ENCODE assay signal across 25 cellular contexts in the genomic region with DNA sequence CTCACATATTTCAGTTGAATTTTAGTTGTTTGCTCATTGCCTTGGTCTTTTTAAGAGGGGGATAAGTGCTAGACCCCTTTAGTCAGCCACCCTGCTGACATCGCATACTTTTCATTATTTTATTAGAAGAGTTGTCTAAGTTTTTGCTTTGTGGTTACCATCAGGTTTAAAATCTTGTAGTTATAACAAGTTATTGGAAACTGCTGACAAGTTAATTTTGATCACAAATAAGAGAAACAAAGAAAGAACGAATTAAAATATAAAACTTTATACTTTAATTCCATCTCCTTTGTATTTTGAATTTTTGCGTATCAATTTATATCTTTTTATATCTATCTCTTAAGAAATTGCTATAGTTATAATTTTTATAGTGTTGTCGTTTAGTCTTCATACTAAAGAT.
A peak's percentile ranks its signal among the peaks of the same experiment; 100 is the strongest.
DNase-seq lines count a peak whose midpoint lies in the region; ATAC-seq, FAIRE-seq and TF ChIP-seq lines count a peak whose summit lies in the region.
"Had no signal": no experiment of that assay in that cellular context is flagged by ENCODE, and none has a peak within 500 bp of the region (broad histone marks: within the 10 kb centered on the region; RNA-seq: fewer than 3 reads in every experiment).

No MANE protein-coding gene starts in this region.

- TF ChIP-seq POLR2A in IMR-90 (IDR thresholded peaks at IDR 0.05; ENCODE audit: low read depth, low read length): no peak

- ATAC-seq in IMR-90 (ENCODE audit: low read depth): no peak
- no peak for ATAC-seq in activated naive CD8-positive, alpha-beta T cell treated with anti-CD3 and anti-CD28 coated beads, Interleukin-2, amount 50 U/mL, for 24 hours
- ATAC-seq in HG03460 (IDR thresholded peaks at IDR 0.05; ENCODE audit: unreplicated experiment): no peak

- no peak overlapping the region for H4K8ac ChIP-seq in IMR-90 (ENCODE audit: low read depth in 2 of 2, low read length in 2 of 2)

- H3K27me3 ChIP-seq in IMR-90 (ENCODE audit: control insufficient read depth, insufficient read depth, low read length) (no peaks in the 10 kb centered on the region), neural progenitor cell (no peaks in the 10 kb centered on the region)
- H3K27me3 ChIP-seq: BE2C had no signal

- no CpG with 5 or more reads among the region's 4 CpGs for WGBS in IMR-90 (ENCODE audit: extremely low coverage in 2 of 2, insufficient read length in 1 of 2), 2 experiments

- no peak overlapping the region for H2AK5ac ChIP-seq in IMR-90 (ENCODE audit: low read depth, low read length)

- H3K9me3 ChIP-seq in IMR-90 (ENCODE audit: control insufficient read depth, insufficient read depth, low read length) (peaks cover 8% of the 10 kb centered on the region), neural progenitor cell (ENCODE audit: low read depth) (no peaks in the 10 kb centered on the region)
- H3K9me3 ChIP-seq: BE2C had no signal

- H2BK15ac ChIP-seq in IMR-90 (ENCODE audit: low read depth, low read length): no peak overlapping the region

- H3K4me2 ChIP-seq in IMR-90 (ENCODE audit: low read depth, low read length) (no peak overlapping the region), neural progenitor cell (peak overlapping the region; percentile 49)
- H3K4me2 ChIP-seq: KMS-11 had no signal

- POLR2A ChIA-PET in IMR-90 (lab: Charles Lee; ENCODE audit: unreplicated experiment): no interaction called here

- DNase-seq in IMR-90 (no peak), neural progenitor cell (ENCODE audit: low spot score) (no peak), NK-92 (lab: John Stamatoyannopoulos, UW; ENCODE audit: unreplicated experiment) (no peak), NCI-H510A treated with DMSO at 0.1 percent for 48 hours (lab: John Stamatoyannopoulos, UW) (no peak)
- no peak for DNase-seq in activated naive CD8-positive, alpha-beta T cell treated with anti-CD3 and anti-CD28 coated beads, Interleukin-2, amount 50 U/mL, for 24 hours
- DNase-seq: ACHN; CD8-positive, alpha-beta memory T cell; DMS 273 treated with DMSO at 0.1 percent for 48 hours; DMS79; EL; GDM1; H9; MM.1S; NCI-H2029; NCI-H446 treated with DMSO at 0.1 percent for 48 hours; NCI-H526 treated with DMSO at 0.1 percent for 48 hours; Right ventricle myocardium superior; RPMI8226 had no signal

- peaks cover 14% of the 10 kb centered on the region for H3K4me1 Mint-ChIP-seq in neural progenitor cell
- no peaks in the 10 kb centered on the region for H3K4me1 Mint-ChIP-seq in activated naive CD8-positive, alpha-beta T cell treated with anti-CD3 and anti-CD28 coated beads, Interleukin-2, amount 50 U/mL, for 24 hours
- H3K4me1 Mint-ChIP-seq: CD14-positive monocyte; CD8-positive, alpha-beta memory T cell had no signal

- H3K4me1 ChIP-seq in IMR-90 (ENCODE audit: control insufficient read depth, insufficient read depth, low read length): no peaks in the 10 kb centered on the region
- peaks cover 14% of the 10 kb centered on the region for H3K4me1 ChIP-seq in neural progenitor cell
- H3K4me1 ChIP-seq: BE2C had no signal

- H2BK20ac ChIP-seq in IMR-90 (ENCODE audit: low read depth, low read length): no peak overlapping the region

- H4K5ac ChIP-seq in IMR-90 (ENCODE audit: low read depth, low read length): no peak overlapping the region

- H2AFZ ChIP-seq in IMR-90 (replicated peaks; ENCODE audit: low read length, poor library complexity) (no peak overlapping the region), neural progenitor cell (replicated peaks) (peak overlapping the region; percentile 91)

- peak overlapping the region; percentile 1 for H3K27ac Mint-ChIP-seq in neural progenitor cell
- no peak overlapping the region for H3K27ac Mint-ChIP-seq in activated naive CD8-positive, alpha-beta T cell treated with anti-CD3 and anti-CD28 coated beads, Interleukin-2, amount 50 U/mL, for 24 hours
- H3K27ac Mint-ChIP-seq: CD14-positive monocyte; CD8-positive, alpha-beta memory T cell had no signal

- H3K9ac ChIP-seq in IMR-90 (ENCODE audit: low read depth, low read length) (no peak overlapping the region), neural progenitor cell (no peak overlapping the region)
- H3K9ac ChIP-seq: KMS-11 had no signal

- H3K18ac ChIP-seq in IMR-90 (ENCODE audit: low read depth, low read length): no peak overlapping the region

- no peak overlapping the region for H2AK9ac ChIP-seq in IMR-90 (replicated peaks; ENCODE audit: low read depth, low read length, poor library complexity)

- no peak overlapping the region for H3K14ac ChIP-seq in IMR-90 (replicated peaks; ENCODE audit: low read depth, low read length)

- no TSS peak for BruUV-seq in IMR-90 (replicated peaks; lab: Mats Ljungman, UMichigan)

- no peak overlapping the region for H3K4ac ChIP-seq in IMR-90 (ENCODE audit: low read depth, low read length)

- TF ChIP-seq CTCF in IMR-90 (conservative IDR thresholded peaks at IDR 0.05; ENCODE audit: low read depth, low read length) (no peak), neural progenitor cell (IDR thresholded peaks at IDR 0.05) (no peak)

- H3K23ac ChIP-seq in IMR-90 (ENCODE audit: low read depth, low read length): no peak overlapping the region

- TF ChIP-seq RAD21 in IMR-90 (IDR thresholded peaks at IDR 0.05; ENCODE audit: low read length): no peak

- H3K79me2 ChIP-seq in neural progenitor cell (ENCODE audit: low read depth): no peaks in the 10 kb centered on the region

- H2BK5ac ChIP-seq in IMR-90 (ENCODE audit: low read depth, low read length, poor library complexity, severe bottlenecking): no peak overlapping the region

- H3K27ac ChIP-seq in IMR-90 (ENCODE audit: insufficient read depth, low read length): no peak overlapping the region
- H3K27ac ChIP-seq in neural progenitor cell: peak overlapping the region; percentile 51

- H3K36me3 Mint-ChIP-seq in neural progenitor cell: no peaks in the 10 kb centered on the region
- no peaks in the 10 kb centered on the region for H3K36me3 Mint-ChIP-seq in activated naive CD8-positive, alpha-beta T cell treated with anti-CD3 and anti-CD28 coated beads, Interleukin-2, amount 50 U/mL, for 24 hours (ENCODE audit: low read depth)
- H3K36me3 Mint-ChIP-seq: CD14-positive monocyte; CD8-positive, alpha-beta memory T cell had no signal

- no peak overlapping the region for H4K91ac ChIP-seq in IMR-90 (ENCODE audit: insufficient read depth, low read depth, low read length)

- H3F3A ChIP-seq in neural progenitor cell (ENCODE audit: low read depth): peaks cover 4% of the 10 kb centered on the region

- CTCF ChIA-PET in IMR-90 (lab: Yijun Ruan, JAX): no interaction called here

- H3K56ac ChIP-seq in IMR-90 (ENCODE audit: extremely low read depth, insufficient read depth, low read length): no peak overlapping the region

- dilution Hi-C loops in IMR-90 (cut with HindIII; ENCODE audit: low sequenced_read_pairs, unreplicated experiment): no loop called here

- H4K20me1 ChIP-seq in IMR-90 (ENCODE audit: insufficient read depth, low read length) (no peaks in the 10 kb centered on the region), neural progenitor cell (ENCODE audit: low read depth) (no peaks in the 10 kb centered on the region)

- intact Hi-C loops in IMR-90 (cut with micrococcal nuclease): no loop called here

- no peaks in the 10 kb centered on the region for H3K36me3 ChIP-seq in IMR-90 (ENCODE audit: control insufficient read depth, insufficient read depth, low read length)
- H3K36me3 ChIP-seq in neural progenitor cell: no peaks in the 10 kb centered on the region
- H3K36me3 ChIP-seq: BE2C had no signal

- no peak overlapping the region for H3K4me3 ChIP-seq in IMR-90 (ENCODE audit: insufficient read depth, low read depth, low read length)
- H3K4me3 ChIP-seq in neural progenitor cell: no peak overlapping the region
- H3K4me3 ChIP-seq: GM12878 had no signal

- FAIRE-seq in colon (lab: Jason Lieb, UNC): peak; percentile 47
- FAIRE-seq: GM12878, HTR-8/SVneo had no signal

- in situ Hi-C loops in IMR-90 (cut with MboI; ENCODE audit: low sequenced_read_pairs): no loop called here

- H3K79me1 ChIP-seq in IMR-90 (ENCODE audit: low read depth in 1 of 2, low read length in 2 of 2): no peaks in the 10 kb centered on the region

- H3K9me3 Mint-ChIP-seq in neural progenitor cell: no peaks in the 10 kb centered on the region
- H3K9me3 Mint-ChIP-seq in activated naive CD8-positive, alpha-beta T cell treated with anti-CD3 and anti-CD28 coated beads, Interleukin-2, amount 50 U/mL, for 24 hours: peaks cover 13% of the 10 kb centered on the region
- H3K9me3 Mint-ChIP-seq: H9 had no signal

- H2BK120ac ChIP-seq in IMR-90 (ENCODE audit: low read depth, low read length): no peak overlapping the region

- peaks cover 2% of the 10 kb centered on the region for H3K27me3 Mint-ChIP-seq in neural progenitor cell (ENCODE audit: insufficient read depth, low read depth)
- H3K27me3 Mint-ChIP-seq in activated naive CD8-positive, alpha-beta T cell treated with anti-CD3 and anti-CD28 coated beads, Interleukin-2, amount 50 U/mL, for 24 hours: no peaks in the 10 kb centered on the region
- H3K27me3 Mint-ChIP-seq: CD8-positive, alpha-beta memory T cell had no signal

- no peaks in the 10 kb centered on the region for H3K9me1 ChIP-seq in IMR-90 (ENCODE audit: insufficient read depth, low read length)

- no peak overlapping the region for H3K4me3 Mint-ChIP-seq in neural progenitor cell
- H3K4me3 Mint-ChIP-seq in activated naive CD8-positive, alpha-beta T cell treated with anti-CD3 and anti-CD28 coated beads, Interleukin-2, amount 50 U/mL, for 24 hours: no peak overlapping the region
- H3K4me3 Mint-ChIP-seq: CD14-positive monocyte; CD8-positive, alpha-beta memory T cell; H9 had no signal

TF ChIP-seq in IMR-90, 13 proteins besides CTCF, POLR2A, EP300 and RAD21:
- TF ChIP-seq CHD1 (IDR thresholded peaks at IDR 0.05; ENCODE audit: low read depth, low read length) (no peak), MAFK (IDR thresholded peaks at IDR 0.05; ENCODE audit: low read depth, low read length) (peak; percentile 77), MAZ (IDR thresholded peaks at IDR 0.05; ENCODE audit: borderline replicate concordance, low read depth, low read length) (no peak)
- TF ChIP-seq, protein P1, sequence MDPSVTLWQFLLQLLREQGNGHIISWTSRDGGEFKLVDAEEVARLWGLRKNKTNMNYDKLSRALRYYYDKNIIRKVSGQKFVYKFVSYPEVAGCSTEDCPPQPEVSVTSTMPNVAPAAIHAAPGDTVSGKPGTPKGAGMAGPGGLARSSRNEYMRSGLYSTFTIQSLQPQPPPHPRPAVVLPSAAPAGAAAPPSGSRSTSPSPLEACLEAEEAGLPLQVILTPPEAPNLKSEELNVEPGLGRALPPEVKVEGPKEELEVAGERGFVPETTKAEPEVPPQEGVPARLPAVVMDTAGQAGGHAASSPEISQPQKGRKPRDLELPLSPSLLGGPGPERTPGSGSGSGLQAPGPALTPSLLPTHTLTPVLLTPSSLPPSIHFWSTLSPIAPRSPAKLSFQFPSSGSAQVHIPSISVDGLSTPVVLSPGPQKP (IDR thresholded peaks at IDR 0.05; ENCODE audit: borderline replicate concordance, low read depth, low read length): no peak
